ENCODE assay signal across 8 cellular contexts in genomic region chr11:123654566-123655081, GRCh38. TPM values are rescaled to one million over a fixed set of nuclear protein-coding genes. Genes with fewer than 3 reads are reported as not detected.
DNase-seq lines count a peak whose midpoint lies in the region; ATAC-seq and TF ChIP-seq lines count a peak whose summit lies in the region.

Gene SCN3B (minus strand): TSS chr11:123654624. CDS start chr11:123653801, 823 bp downstream.

- peak within 1 kb of the TSS; percentile 63 for H3K4me3 ChIP-seq in SJCRH30
- peak within 1 kb of the TSS; percentile 61 for H3K4me3 ChIP-seq in coronary artery

- H3K4me1 ChIP-seq in SJCRH30: peaks cover 17% of the 10 kb centered on the region

- peak within 1 kb of the TSS; percentile 88 for H3K27ac ChIP-seq in SJCRH30
- H3K27ac ChIP-seq in coronary artery: no peak within 1 kb of the TSS

- H3K27me3 ChIP-seq in SJCRH30: no peaks in the 10 kb centered on the region

- TF ChIP-seq EP300 in Ishikawa (IDR thresholded peaks at IDR 0.05; ENCODE audit: borderline replicate concordance): no peak

- no peaks in the 10 kb centered on the region for H3K9me3 ChIP-seq in SJCRH30 (replicated peaks)

- peak; percentile 53 for DNase-seq in G401 (ENCODE audit: low spot score)
- peak; percentile 81 to 83 for DNase-seq in SJCRH30
- no peak for DNase-seq in coronary artery (ENCODE audit: low spot score)
- peak; percentile 45 for DNase-seq in kidney glomerular epithelial cell (lab: John Stamatoyannopoulos, UW)
- DNase-seq in smooth muscle cell of the brain vasculature (ENCODE audit: low read depth, low spot score): peak; percentile 13

- TF ChIP-seq RAD21 in Ishikawa (IDR thresholded peaks at IDR 0.05; ENCODE audit: low read depth): no peak

- in situ Hi-C loops in G401 (cut with HindIII; ENCODE audit: low sequenced_read_pairs): no loop called here

- ATAC-seq in HG03159 (IDR thresholded peaks at IDR 0.05; ENCODE audit: unreplicated experiment) (no peak), HG02884 (IDR thresholded peaks at IDR 0.05; ENCODE audit: unreplicated experiment) (no peak)

- no peaks in the 10 kb centered on the region for H3K36me3 ChIP-seq in SJCRH30

- TF ChIP-seq CTCF in coronary artery (IDR thresholded peaks at IDR 0.05): no peak

TF ChIP-seq in Ishikawa, 13 proteins besides CTCF, POLR2A, EP300 and RAD21:
- TF ChIP-seq CEBPB (IDR thresholded peaks at IDR 0.05) (no peak), EGR1 (IDR thresholded peaks at IDR 0.05) (peak; percentile 73), TCF12 (IDR thresholded peaks at IDR 0.05; ENCODE audit: low read depth) (no peak), YY1 (IDR thresholded peaks at IDR 0.05; ENCODE audit: low read depth) (no peak), CREB1 (IDR thresholded peaks at IDR 0.05; ENCODE audit: low read depth) (no peak), NFIC (IDR thresholded peaks at IDR 0.05) (no peak), FOXM1 (IDR thresholded peaks at IDR 0.05; ENCODE audit: borderline replicate concordance, low read depth) (no peak), REST (IDR thresholded peaks at IDR 0.05; ENCODE audit: low read depth) (no peak), TEAD4 (IDR thresholded peaks at IDR 0.05) (no peak), ZBTB7A (IDR thresholded peaks at IDR 0.05; ENCODE audit: low read depth) (no peak), TAF1 (IDR thresholded peaks at IDR 0.05; ENCODE audit: low read depth) (no peak)
- TF ChIP-seq, protein P1, sequence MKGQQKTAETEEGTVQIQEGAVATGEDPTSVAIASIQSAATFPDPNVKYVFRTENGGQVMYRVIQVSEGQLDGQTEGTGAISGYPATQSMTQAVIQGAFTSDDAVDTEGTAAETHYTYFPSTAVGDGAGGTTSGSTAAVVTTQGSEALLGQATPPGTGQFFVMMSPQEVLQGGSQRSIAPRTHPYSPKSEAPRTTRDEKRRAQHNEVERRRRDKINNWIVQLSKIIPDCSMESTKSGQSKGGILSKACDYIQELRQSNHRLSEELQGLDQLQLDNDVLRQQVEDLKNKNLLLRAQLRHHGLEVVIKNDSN (IDR thresholded peaks at IDR 0.05): no peak
- TF ChIP-seq, protein P2, sequence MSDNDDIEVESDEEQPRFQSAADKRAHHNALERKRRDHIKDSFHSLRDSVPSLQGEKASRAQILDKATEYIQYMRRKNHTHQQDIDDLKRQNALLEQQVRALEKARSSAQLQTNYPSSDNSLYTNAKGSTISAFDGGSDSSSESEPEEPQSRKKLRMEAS (IDR thresholded peaks at IDR 0.05): 0 out of 2 replicates have a peak, but pooled peaks have one; percentile 32

RNA-seq across cellular contexts. Expression of gene SCN3B, which starts in this region (rescaled TPM):
- total RNA-seq in G401 (2014; rRNA removed; shearing (Covaris generic)): not detected in 2 replicates
- total RNA-seq in SJCRH30 (2014; rRNA removed; shearing (Covaris generic)): 2.1 and 2.5 TPM in 2 replicates

Comparison
In these comparisons a context has a peak if more than half of its experiments do, and no peak if none do; other contexts are left out.
1. Peak in DNase-seq in G401; RNA of the gene not detected or under 1 TPM.